1 cellular context compared by ENCODE assay signal in genomic region chr12:65956056-65956738, GRCh38.
TF ChIP-seq lines count a peak whose summit lies in the region.

No MANE protein-coding gene starts in this region.

TF ChIP-seq in HEK293, 187 proteins besides CTCF, POLR2A, EP300 and RAD21 (continued from another document and continues in another):
- 0 out of 2 replicates have a peak, but pooled peaks have one; percentile 53 for TF ChIP-seq ZNF302 (tag by site-specific recombination; IDR thresholded peaks at IDR 0.05; ENCODE audit: low read depth)
- no peak for TF ChIP-seq ZBTB10 (tag by site-specific recombination; IDR thresholded peaks at IDR 0.05)
- TF ChIP-seq ZNF791 (tag by site-specific recombination; IDR thresholded peaks at IDR 0.05), result no peak
- TF ChIP-seq ZNF639 (tag by site-specific recombination; IDR thresholded peaks at IDR 0.05), result no peak; the same call in none of the 2 replicates
- TF ChIP-seq ZNF449 (tag by site-specific recombination; IDR thresholded peaks at IDR 0.05), result no peak; the same call in 1 of the 2 replicates
- no peak for TF ChIP-seq REPIN1 (tag by site-specific recombination; IDR thresholded peaks at IDR 0.05; ENCODE audit: low read depth)
- peak; percentile 97 for TF ChIP-seq ZEB2 (tag by site-specific recombination; IDR thresholded peaks at IDR 0.05)
- TF ChIP-seq KLF1 (tag by site-specific recombination; IDR thresholded peaks at IDR 0.05), result no peak
- TF ChIP-seq ZNF548 (tag by site-specific recombination; IDR thresholded peaks at IDR 0.05), result no peak
- peak; percentile 51; the same call in 1 of the 2 replicates for TF ChIP-seq ZNF513 (tag by site-specific recombination; IDR thresholded peaks at IDR 0.05)
- TF ChIP-seq ZNF311 (tag by site-specific recombination; IDR thresholded peaks at IDR 0.05; ENCODE audit: borderline replicate concordance), result no peak
- TF ChIP-seq ZBTB11 (tag by site-specific recombination; conservative IDR thresholded peaks at IDR 0.05; ENCODE audit: low read depth), result no peak
- TF ChIP-seq ZNF785 (tag by site-specific recombination; IDR thresholded peaks at IDR 0.05), result no peak
- TF ChIP-seq PRDM2 (tag by site-specific recombination; IDR thresholded peaks at IDR 0.05; ENCODE audit: borderline replicate concordance), result no peak
- no peak for TF ChIP-seq ZNF510 (tag by site-specific recombination; IDR thresholded peaks at IDR 0.05; ENCODE audit: insufficient replicate concordance)
- peak; percentile 97 for TF ChIP-seq BCL11A (tag by site-specific recombination; IDR thresholded peaks at IDR 0.05; ENCODE audit: low read depth)
- no peak for TF ChIP-seq ZNF624 (tag by site-specific recombination; IDR thresholded peaks at IDR 0.05)
- TF ChIP-seq ZNF514 (tag by site-specific recombination; IDR thresholded peaks at IDR 0.05), result no peak
- TF ChIP-seq ZBTB48 (tag by site-specific recombination; IDR thresholded peaks at IDR 0.05), result no peak
- peak; percentile 9; the same call in 1 of the 2 replicates for TF ChIP-seq ZNF423 (tag by site-specific recombination; IDR thresholded peaks at IDR 0.05)
- TF ChIP-seq ZBTB7A (tag by site-specific recombination; IDR thresholded peaks at IDR 0.05; ENCODE audit: low read depth), result peak; percentile 83; the same call in 1 of the 2 replicates
- TF ChIP-seq ZIC2 (tag by site-specific recombination; IDR thresholded peaks at IDR 0.05), result no peak
- TF ChIP-seq MZF1 (tag by site-specific recombination; IDR thresholded peaks at IDR 0.05; ENCODE audit: borderline replicate concordance), result 0 out of 2 replicates have a peak, but pooled peaks have one; percentile 26
- no peak for TF ChIP-seq ZNF529 (tag by site-specific recombination; IDR thresholded peaks at IDR 0.05; ENCODE audit: insufficient replicate concordance)
- TF ChIP-seq KLF7 (tag by site-specific recombination; IDR thresholded peaks at IDR 0.05; ENCODE audit: borderline replicate concordance), result no peak; the same call in 1 of the 2 replicates
- no peak for TF ChIP-seq ZNF404 (tag by site-specific recombination; IDR thresholded peaks at IDR 0.05)
- no peak for TF ChIP-seq ZNF707 (tag by site-specific recombination; IDR thresholded peaks at IDR 0.05)
- TF ChIP-seq ZNF221 (tag by site-specific recombination; IDR thresholded peaks at IDR 0.05; ENCODE audit: borderline replicate concordance), result no peak
- TF ChIP-seq ZNF391 (tag by site-specific recombination; IDR thresholded peaks at IDR 0.05; ENCODE audit: borderline replicate concordance, low read depth), result no peak
- TF ChIP-seq ZNF623 (tag by site-specific recombination; IDR thresholded peaks at IDR 0.05), result no peak
- no peak for TF ChIP-seq ZNF184 (tag by site-specific recombination; IDR thresholded peaks at IDR 0.05)
- no peak for TF ChIP-seq ZNF274 (IDR thresholded peaks at IDR 0.05; ENCODE audit: low read length)
- TF ChIP-seq ZNF274 (tag by site-specific recombination; IDR thresholded peaks at IDR 0.05; ENCODE audit: borderline replicate concordance), result no peak
- no peak for TF ChIP-seq ZNF426 (tag by site-specific recombination; IDR thresholded peaks at IDR 0.05)
- peak; percentile 9; the same call in 1 of the 2 replicates for TF ChIP-seq GLI2 (tag by site-specific recombination; IDR thresholded peaks at IDR 0.05; ENCODE audit: borderline replicate concordance, low read depth)
- TF ChIP-seq ZNF132 (tag by site-specific recombination; IDR thresholded peaks at IDR 0.05; ENCODE audit: borderline replicate concordance), result no peak
- TF ChIP-seq ZNF146 (tag by site-specific recombination; IDR thresholded peaks at IDR 0.05), result no peak; the same call in 1 of the 2 replicates
- TF ChIP-seq GLIS2 (tag by site-specific recombination; IDR thresholded peaks at IDR 0.05), result no peak
- no peak for TF ChIP-seq ZSCAN16 (tag by site-specific recombination; IDR thresholded peaks at IDR 0.05)
- peak; percentile 43; the same call in 1 of the 2 replicates for TF ChIP-seq ZBTB21 (tag by site-specific recombination; IDR thresholded peaks at IDR 0.05)
- TF ChIP-seq ZNF248 (tag by site-specific recombination; IDR thresholded peaks at IDR 0.05), result no peak
- TF ChIP-seq GLIS1 (tag by site-specific recombination; IDR thresholded peaks at IDR 0.05), result no peak
- TF ChIP-seq ZSCAN5A (tag by site-specific recombination; IDR thresholded peaks at IDR 0.05), result no peak
- TF ChIP-seq ZNF777 (tag by site-specific recombination; IDR thresholded peaks at IDR 0.05; ENCODE audit: borderline replicate concordance), result no peak
- TF ChIP-seq ZNF571 (tag by site-specific recombination; IDR thresholded peaks at IDR 0.05), result no peak
- TF ChIP-seq ZSCAN23 (tag by site-specific recombination; IDR thresholded peaks at IDR 0.05), result no peak
- TF ChIP-seq WT1 (tag by site-specific recombination; IDR thresholded peaks at IDR 0.05), result no peak
- 0 out of 2 replicates have a peak, but pooled peaks have one; percentile 8 for TF ChIP-seq GFI1B (tag by site-specific recombination; IDR thresholded peaks at IDR 0.05)
- TF ChIP-seq ZFP41 (tag by site-specific recombination; IDR thresholded peaks at IDR 0.05; ENCODE audit: borderline replicate concordance), result no peak
- TF ChIP-seq ZFHX2 (tag by site-specific recombination; conservative IDR thresholded peaks at IDR 0.05), result no peak
